10 cellular contexts compared by ENCODE assay signal in genomic region chr4:142406917-142407501, GRCh38.
DNase-seq lines count a peak whose midpoint lies in the region; ATAC-seq and TF ChIP-seq lines count a peak whose summit lies in the region.
"Had no signal": no experiment of that assay in that cellular context is flagged by ENCODE, and none has a peak within 500 bp of the region (broad histone marks: within the 10 kb centered on the region; RNA-seq: fewer than 3 reads in every experiment).

No MANE protein-coding gene starts in this region.

- peak overlapping the region; percentile 91 for H3K4me3 Mint-ChIP-seq in activated T-cell treated with anti-CD3 and anti-CD28 coated beads, Interleukin-2, amount 50 U/mL, for 24 hours
- peak overlapping the region; percentile 97 to 99 for H3K4me3 Mint-ChIP-seq in activated T-cell treated with anti-CD3 and anti-CD28 coated beads, Interleukin-2, amount 50 U/mL, for 72 hours
- H3K4me3 Mint-ChIP-seq in immature natural killer cell = peak overlapping the region; percentile 36 to 63 (median 58)

- ATAC-seq in activated T-cell treated with anti-CD3 and anti-CD28 coated beads, Interleukin-2, amount 50 U/mL, for 72 hours (replicated peaks in 1 of 2) = peak; percentile 64 to 68
- no peak for ATAC-seq in thoracic aorta (ENCODE audit: insufficient number of reproducible peaks, low FRiP score, low read depth)
- no peak for ATAC-seq in GM19467 (IDR thresholded peaks at IDR 0.05; ENCODE audit: unreplicated experiment)

- H3K27me3 ChIP-seq in thoracic aorta (replicated peaks; ENCODE audit: insufficient read depth) = no peaks in the 10 kb centered on the region
- H3K27me3 ChIP-seq in H7 (ENCODE audit: control insufficient read depth, insufficient read depth, low read length) = no peaks in the 10 kb centered on the region

- no peak for TF ChIP-seq CTCF in thoracic aorta (IDR thresholded peaks at IDR 0.05)

- H3K4me3 ChIP-seq in thoracic aorta = peak overlapping the region; percentile 81
- no peak overlapping the region for H3K4me3 ChIP-seq in H7 (ENCODE audit: insufficient read depth, low read depth, low read length)

- H3K9me3 Mint-ChIP-seq in activated T-cell treated with anti-CD3 and anti-CD28 coated beads, Interleukin-2, amount 50 U/mL, for 24 hours = no peaks in the 10 kb centered on the region
- no peaks in the 10 kb centered on the region for H3K9me3 Mint-ChIP-seq in activated T-cell treated with anti-CD3 and anti-CD28 coated beads, Interleukin-2, amount 50 U/mL, for 72 hours
- peaks cover 0 to 5% (median 0%) of the 10 kb centered on the region in 6 donors for H3K9me3 Mint-ChIP-seq in immature natural killer cell

- H3K27ac ChIP-seq in thoracic aorta = peak overlapping the region in 1 of 2 donors; percentile 80

- H3K36me3 Mint-ChIP-seq in activated T-cell treated with anti-CD3 and anti-CD28 coated beads, Interleukin-2, amount 50 U/mL, for 24 hours (ENCODE audit: low read depth) = peaks cover 23% of the 10 kb centered on the region
- H3K36me3 Mint-ChIP-seq in activated T-cell treated with anti-CD3 and anti-CD28 coated beads, Interleukin-2, amount 50 U/mL, for 72 hours (ENCODE audit: insufficient read depth in 2 of 2) = peaks cover 4 to 6% of the 10 kb centered on the region in 2 donors
- H3K36me3 Mint-ChIP-seq in immature natural killer cell = no peaks in the 10 kb centered on the region

- no peaks in the 10 kb centered on the region for H3K9me3 ChIP-seq in thoracic aorta

- H3K36me3 ChIP-seq in thoracic aorta (no peaks in the 10 kb centered on the region), H7 (replicated peaks; ENCODE audit: control insufficient read depth, insufficient read depth, low read length) (no peaks in the 10 kb centered on the region)

- peaks cover 71% of the 10 kb centered on the region for H3K4me1 Mint-ChIP-seq in activated T-cell treated with anti-CD3 and anti-CD28 coated beads, Interleukin-2, amount 50 U/mL, for 24 hours (ENCODE audit: low read depth)
- H3K4me1 Mint-ChIP-seq in activated T-cell treated with anti-CD3 and anti-CD28 coated beads, Interleukin-2, amount 50 U/mL, for 72 hours (ENCODE audit: low read depth) = peaks cover 70% of the 10 kb centered on the region
- H3K4me1 Mint-ChIP-seq in immature natural killer cell = peaks cover 26 to 44% of the 10 kb centered on the region in 2 donors

- DNase-seq in activated T-cell treated with anti-CD3 and anti-CD28 coated beads, Interleukin-2, amount 50 U/mL, for 24 hours = peak; percentile 58
- no peak for DNase-seq in activated T-cell treated with anti-CD3 and anti-CD28 coated beads, Interleukin-2, amount 50 U/mL, for 1 hour
- peak; percentile 63 to 68 for DNase-seq in activated T-cell treated with anti-CD3 and anti-CD28 coated beads, Interleukin-2, amount 50 U/mL, for 72 hours
- peak in 1 of 3 donors; percentile 4 for DNase-seq in immature natural killer cell
- DNase-seq in thoracic aorta (ENCODE audit: low spot score) = no peak
- no peak for DNase-seq in NCI-H2196 treated with DMSO at 0.1 percent for 48 hours (lab: John Stamatoyannopoulos, UW; ENCODE audit: unreplicated experiment)
- DNase-seq in H7 = no peak
- DNase-seq: NCI-H1105, nucleus accumbens had no signal

- peaks cover 25 to 44% of the 10 kb centered on the region in 2 donors for H3K4me1 ChIP-seq in thoracic aorta (ENCODE audit: control insufficient read depth in 1 of 2, low read depth in 2 of 2)

- H3K27ac Mint-ChIP-seq in activated T-cell treated with anti-CD3 and anti-CD28 coated beads, Interleukin-2, amount 50 U/mL, for 24 hours = peak overlapping the region; percentile 100
- H3K27ac Mint-ChIP-seq in activated T-cell treated with anti-CD3 and anti-CD28 coated beads, Interleukin-2, amount 50 U/mL, for 72 hours = peak overlapping the region; percentile 99
- peak overlapping the region in 4 of 6 donors; percentile 6 to 76 (median 52) for H3K27ac Mint-ChIP-seq in immature natural killer cell

- no peaks in the 10 kb centered on the region for H3K27me3 Mint-ChIP-seq in activated T-cell treated with anti-CD3 and anti-CD28 coated beads, Interleukin-2, amount 50 U/mL, for 24 hours
- H3K27me3 Mint-ChIP-seq in activated T-cell treated with anti-CD3 and anti-CD28 coated beads, Interleukin-2, amount 50 U/mL, for 72 hours (ENCODE audit: low read depth) = no peaks in the 10 kb centered on the region
- peaks cover 0 to 3% (median 0%) of the 10 kb centered on the region in 3 donors for H3K27me3 Mint-ChIP-seq in immature natural killer cell (ENCODE audit: low read depth in 3 of 3)

Comparison
In these comparisons a context has a peak if more than half of its experiments do, and no peak if none do; other contexts are left out.
1. DNase-seq: peak in activated T-cell treated with anti-CD3 and anti-CD28 coated beads, Interleukin-2, amount 50 U/mL, for 24 hours (single experiment) and activated T-cell treated with anti-CD3 and anti-CD28 coated beads, Interleukin-2, amount 50 U/mL, for 72 hours (2 of 2); none in activated T-cell treated with anti-CD3 and anti-CD28 coated beads, Interleukin-2, amount 50 U/mL, for 1 hour (single experiment), thoracic aorta (single experiment), NCI-H2196 treated with DMSO at 0.1 percent for 48 hours (single experiment) and H7 (single experiment).
2. ATAC-seq: peak in activated T-cell treated with anti-CD3 and anti-CD28 coated beads, Interleukin-2, amount 50 U/mL, for 72 hours (2 of 2); none in thoracic aorta (single experiment) and GM19467 (single experiment).
3. Peak in every context shown above with its lines, with median percentiles within 50 percentile points of each other: H3K27ac Mint-ChIP-seq and H3K4me3 Mint-ChIP-seq.